ENCODE assay signal across 6 cellular contexts in genomic region chr20:63686492-63687321, GRCh38. TPM values are rescaled to one million over a fixed set of nuclear protein-coding genes. Genes with fewer than 3 reads are reported as not detected.
DNase-seq lines count a peak whose midpoint lies in the region; ATAC-seq, FAIRE-seq and TF ChIP-seq lines count a peak whose summit lies in the region.

No MANE protein-coding gene starts in this region.

- no peak overlapping the region for H3K4me3 ChIP-seq in pancreas

- DNase-seq in HS-27A (ENCODE audit: low read depth), result peak; percentile 38
- peak in 3 of 6 donors; percentile 41 to 64 (median 53) for DNase-seq in pancreas
- no peak for DNase-seq in activated T-helper 2 cell treated with anti-CD3 and anti-CD28 coated beads, Interferon-gamma antibody, Interleukin-2, Interleukin-4, amounts not matched to agents 10 μg/mL and 5 μg/mL and 100 μg/mL, durations not matched to agents 14 hours and 24 hours and 36 hours (ENCODE audit: low spot score)

- peak in 3 of 4 donors; percentile 19 to 61 (median 44) for ATAC-seq in pancreas
- ATAC-seq in GM18502 (IDR thresholded peaks at IDR 0.05; ENCODE audit: poor library complexity, unreplicated experiment), result no peak
- ATAC-seq in HG02852 (IDR thresholded peaks at IDR 0.05; ENCODE audit: unreplicated experiment), result no peak

- FAIRE-seq in pancreas (lab: Jason Lieb, UNC), result no peak

- H3K36me3 ChIP-seq in pancreas, result no peaks in the 10 kb centered on the region

- no peaks in the 10 kb centered on the region for H3K9me3 ChIP-seq in pancreas

- H3K4me1 Mint-ChIP-seq in activated T-helper 2 cell treated with anti-CD3 and anti-CD28 coated beads, Interferon-gamma antibody, Interleukin-2, Interleukin-4, amounts not matched to agents 10 μg/mL and 5 μg/mL and 100 μg/mL, durations not matched to agents 14 hours and 24 hours and 36 hours (ENCODE audit: low read depth), result peaks cover 3% of the 10 kb centered on the region

- H3K27me3 Mint-ChIP-seq in activated T-helper 2 cell treated with anti-CD3 and anti-CD28 coated beads, Interferon-gamma antibody, Interleukin-2, Interleukin-4, amounts not matched to agents 10 μg/mL and 5 μg/mL and 100 μg/mL, durations not matched to agents 14 hours and 24 hours and 36 hours (ENCODE audit: low read depth), result no peaks in the 10 kb centered on the region

- intact Hi-C loops in pancreas (cut with DNase I), result no loop called here
- intact Hi-C loops in activated T-helper 2 cell treated with anti-CD3 and anti-CD28 coated beads, Interferon-gamma antibody, Interleukin-2, Interleukin-4, amounts not matched to agents 10 μg/mL and 5 μg/mL and 100 μg/mL, durations not matched to agents 14 hours and 24 hours and 36 hours (cut with micrococcal nuclease), result no loop called here

- H3K27me3 ChIP-seq in pancreas, result no peaks in the 10 kb centered on the region

- no peak overlapping the region for H3K4me3 Mint-ChIP-seq in activated T-helper 2 cell treated with anti-CD3 and anti-CD28 coated beads, Interferon-gamma antibody, Interleukin-2, Interleukin-4, amounts not matched to agents 10 μg/mL and 5 μg/mL and 100 μg/mL, durations not matched to agents 14 hours and 24 hours and 36 hours (ENCODE audit: low read depth)

- H3K36me3 Mint-ChIP-seq in activated T-helper 2 cell treated with anti-CD3 and anti-CD28 coated beads, Interferon-gamma antibody, Interleukin-2, Interleukin-4, amounts not matched to agents 10 μg/mL and 5 μg/mL and 100 μg/mL, durations not matched to agents 14 hours and 24 hours and 36 hours (ENCODE audit: low read depth), result no peaks in the 10 kb centered on the region

- H3K4me1 ChIP-seq in pancreas, result peaks cover 0 to 2% (median 0%) of the 10 kb centered on the region in 3 donors

- H3K9me3 Mint-ChIP-seq in activated T-helper 2 cell treated with anti-CD3 and anti-CD28 coated beads, Interferon-gamma antibody, Interleukin-2, Interleukin-4, amounts not matched to agents 10 μg/mL and 5 μg/mL and 100 μg/mL, durations not matched to agents 14 hours and 24 hours and 36 hours, result no peaks in the 10 kb centered on the region

- H3K27ac ChIP-seq in cingulate gyrus (ENCODE audit: low read depth, low read length) (peak overlapping the region; percentile 85), pancreas (peak overlapping the region; percentile 39 to 83 (median 60))

- no peak for TF ChIP-seq CTCF in pancreas (IDR thresholded peaks at IDR 0.05)

- WGBS in pancreas, 2 donors, result 73 to 76% methylated on average over 44 to 45 of the region's 45 CpGs

- H3K27ac Mint-ChIP-seq in activated T-helper 2 cell treated with anti-CD3 and anti-CD28 coated beads, Interferon-gamma antibody, Interleukin-2, Interleukin-4, amounts not matched to agents 10 μg/mL and 5 μg/mL and 100 μg/mL, durations not matched to agents 14 hours and 24 hours and 36 hours, result no peak overlapping the region

RNA-seq across cellular contexts. Expression of gene TNFRSF6B, which starts 9.7 kb away (rescaled TPM):
- 1 to 10 TPM in 4 of 6 donors, under 1 TPM in 2; 0.31 to 2.7 (median 1.7) TPM for total RNA-seq in pancreas
- polyA plus RNA-seq in pancreas, result 10 to 100 TPM; 14.0 to 31.0 TPM
- not detected in 2 replicates for total RNA-seq in activated T-helper 2 cell treated with anti-CD3 and anti-CD28 coated beads, Interferon-gamma antibody, Interleukin-2, Interleukin-4, amounts not matched to agents 10 μg/mL and 5 μg/mL and 100 μg/mL, durations not matched to agents 14 hours and 24 hours and 36 hours

RNA-seq across cellular contexts. Expression of gene ARFRP1, which starts 21.1 kb away (rescaled TPM):
- total RNA-seq in pancreas, result 10 to 100 TPM; 13.9 to 27.0 (median 18.9) TPM
- polyA plus RNA-seq in pancreas, result 10 to 100 TPM; 45.1 to 47.7 TPM
- total RNA-seq in activated T-helper 2 cell treated with anti-CD3 and anti-CD28 coated beads, Interferon-gamma antibody, Interleukin-2, Interleukin-4, amounts not matched to agents 10 μg/mL and 5 μg/mL and 100 μg/mL, durations not matched to agents 14 hours and 24 hours and 36 hours, result 59.0 and 59.1 TPM in 2 replicates

RNA-seq across cellular contexts. Expression of gene ZGPAT, which starts 21.1 kb away (rescaled TPM):
- total RNA-seq in pancreas, result 10 to 100 TPM in 4 of 6 donors, 1 to 10 TPM in 2; 9.3 to 15.8 (median 11.1) TPM
- 10 to 100 TPM; 42.6 to 61.6 TPM for polyA plus RNA-seq in pancreas
- 29.0 and 36.1 TPM in 2 replicates for total RNA-seq in activated T-helper 2 cell treated with anti-CD3 and anti-CD28 coated beads, Interferon-gamma antibody, Interleukin-2, Interleukin-4, amounts not matched to agents 10 μg/mL and 5 μg/mL and 100 μg/mL, durations not matched to agents 14 hours and 24 hours and 36 hours

RNA-seq across cellular contexts. Expression of gene RTEL1, which starts 28.6 kb away (rescaled TPM):
- 10 to 100 TPM; 10.5 to 19.2 (median 13.9) TPM for total RNA-seq in pancreas
- polyA plus RNA-seq in pancreas, result 10 to 100 TPM; 28.4 to 36.6 TPM
- 44.0 and 46.9 TPM in 2 replicates for total RNA-seq in activated T-helper 2 cell treated with anti-CD3 and anti-CD28 coated beads, Interferon-gamma antibody, Interleukin-2, Interleukin-4, amounts not matched to agents 10 μg/mL and 5 μg/mL and 100 μg/mL, durations not matched to agents 14 hours and 24 hours and 36 hours

RNA-seq across cellular contexts. Expression of gene STMN3, which starts 33.5 kb away (rescaled TPM):
- total RNA-seq in pancreas, result 10 to 100 TPM in 2 of 6 donors, 1 to 10 TPM in 4; 4.4 to 13.1 (median 7.9) TPM
- 10 to 100 TPM; 17.4 to 37.8 TPM for polyA plus RNA-seq in pancreas
- total RNA-seq in activated T-helper 2 cell treated with anti-CD3 and anti-CD28 coated beads, Interferon-gamma antibody, Interleukin-2, Interleukin-4, amounts not matched to agents 10 μg/mL and 5 μg/mL and 100 μg/mL, durations not matched to agents 14 hours and 24 hours and 36 hours, result 6.5 and 7.1 TPM in 2 replicates

Comparison
In these comparisons a context has a peak if more than half of its experiments do, and no peak if none do; other contexts are left out.
1. ATAC-seq: peak in pancreas (3 of 4); none in GM18502 (single experiment) and HG02852 (single experiment).